In the genomic region with DNA sequence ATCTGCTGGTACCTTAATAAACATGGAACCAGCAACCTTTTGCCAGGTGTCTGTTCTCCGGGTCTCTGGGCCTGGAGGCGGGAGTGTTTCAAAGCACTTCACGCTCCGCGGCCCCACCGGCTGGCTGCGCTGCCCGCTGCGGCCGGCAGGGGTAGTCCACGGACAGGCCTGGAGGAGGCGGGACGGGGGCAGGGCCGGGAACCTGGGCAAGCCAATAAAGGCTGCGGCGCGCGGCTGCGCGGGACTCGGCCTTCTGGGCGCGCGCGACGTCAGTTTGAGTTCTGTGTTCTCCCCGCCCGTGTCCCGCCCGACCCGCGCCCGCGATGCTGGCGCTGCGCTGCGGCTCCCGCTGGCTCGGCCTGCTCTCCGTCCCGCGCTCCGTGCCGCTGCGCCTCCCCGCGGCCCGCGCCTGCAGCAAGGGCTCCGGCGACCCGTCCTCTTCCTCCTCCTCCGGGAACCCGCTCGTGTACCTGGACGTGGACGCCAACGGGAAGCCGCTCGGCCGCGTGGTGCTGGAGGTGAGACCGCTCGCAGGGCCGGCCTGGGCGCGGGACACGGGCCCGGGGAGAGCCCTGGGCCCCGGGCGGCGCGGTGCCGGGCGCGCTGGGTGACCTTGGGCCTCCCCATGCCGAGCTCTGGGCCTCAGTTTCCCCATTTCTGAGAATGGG, we compare ENCODE assay signal across 8 cellular contexts. TPM values are rescaled to one million over a fixed set of nuclear protein-coding genes. Genes with fewer than 3 reads are reported as not detected.
DNase-seq lines count a peak whose midpoint lies in the region; TF ChIP-seq lines count a peak whose summit lies in the region.

Gene PPIF (plus strand): TSS at position 244 of the 668 bp plus-strand sequence. CDS start 80 bp downstream, at position 324.

- peaks cover 10% of the 10 kb centered on the region for H3F3A ChIP-seq in neural progenitor cell (ENCODE audit: low read depth)

- peaks cover 14% of the 10 kb centered on the region for H3K4me1 Mint-ChIP-seq in neural progenitor cell

- H3K4me3 Mint-ChIP-seq in neural progenitor cell = peak within 1 kb of the TSS; percentile 88

- H3K27ac ChIP-seq in neural progenitor cell = no peak within 1 kb of the TSS
- H3K27ac ChIP-seq in stomach smooth muscle (ENCODE audit: low read length) = peak within 1 kb of the TSS; percentile 71

- peak within 1 kb of the TSS; percentile 71 for H2AFZ ChIP-seq in neural progenitor cell (replicated peaks)

- peak; percentile 91 for DNase-seq in GDM1 (lab: John Stamatoyannopoulos, UW)
- peak; percentile 83 for DNase-seq in H4 (ENCODE audit: low spot score)
- peak; percentile 72 for DNase-seq in LNCaP clone FGC (ENCODE audit: low read depth)
- peak; percentile 13 for DNase-seq in SHP77 treated with DMSO at 0.1 percent for 48 hours (lab: John Stamatoyannopoulos, UW)
- peak; percentile 93 for DNase-seq in activated gamma-delta T cell treated with anti-CD3 and anti-CD28 coated beads, Interleukin-2, amount 50 U/mL, for 16 hours (ENCODE audit: low read depth)
- peak; percentile 88 to 97 for DNase-seq in foreskin fibroblast
- DNase-seq in neural progenitor cell (ENCODE audit: low spot score) = peak; percentile 96

- H4K20me1 ChIP-seq in neural progenitor cell (ENCODE audit: low read depth) = peaks cover 15% of the 10 kb centered on the region

- H3K27me3 Mint-ChIP-seq in neural progenitor cell (ENCODE audit: insufficient read depth, low read depth) = peaks cover 2% of the 10 kb centered on the region

- no peak within 1 kb of the TSS for H3K9ac ChIP-seq in neural progenitor cell
- peak within 1 kb of the TSS; percentile 80 to 84 for H3K9ac ChIP-seq in stomach smooth muscle (ENCODE audit: low read length in 2 of 2)

- H3K4me3 ChIP-seq in LNCaP clone FGC (ENCODE audit: low read depth, low read length) (peak within 1 kb of the TSS; percentile 78), foreskin fibroblast (ENCODE audit: low read depth in 1 of 2, low read length in 2 of 2) (peak within 1 kb of the TSS; percentile 82 to 83), neural progenitor cell (peak within 1 kb of the TSS; percentile 59), stomach smooth muscle (ENCODE audit: low read length in 2 of 2) (peak within 1 kb of the TSS; percentile 66 to 84)

- H3K27ac Mint-ChIP-seq in neural progenitor cell = no peak within 1 kb of the TSS

- no peaks in the 10 kb centered on the region for H3K27me3 ChIP-seq in neural progenitor cell
- H3K27me3 ChIP-seq in stomach smooth muscle (ENCODE audit: control insufficient read depth in 1 of 2, insufficient read depth in 2 of 2, low read length in 2 of 2) = no peaks in the 10 kb centered on the region

- H3K4me2 ChIP-seq in neural progenitor cell = peak within 1 kb of the TSS; percentile 81

- H3K9me3 Mint-ChIP-seq in neural progenitor cell = no peaks in the 10 kb centered on the region

- H3K79me2 ChIP-seq in neural progenitor cell (ENCODE audit: low read depth) = no peaks in the 10 kb centered on the region

- peaks cover 10% of the 10 kb centered on the region for H3K36me3 Mint-ChIP-seq in neural progenitor cell

- peak; percentile 91 for TF ChIP-seq CTCF in LNCaP clone FGC (IDR thresholded peaks at IDR 0.05; ENCODE audit: control insufficient read depth, extremely low read depth, insufficient read depth)
- peak; percentile 87 for TF ChIP-seq CTCF in foreskin fibroblast (IDR thresholded peaks at IDR 0.05; ENCODE audit: low read depth, low read length)
- peak; percentile 81 for TF ChIP-seq CTCF in neural progenitor cell (IDR thresholded peaks at IDR 0.05)

- H3K9me3 ChIP-seq in neural progenitor cell (ENCODE audit: low read depth) = no peaks in the 10 kb centered on the region
- no peaks in the 10 kb centered on the region for H3K9me3 ChIP-seq in stomach smooth muscle (ENCODE audit: control insufficient read depth in 2 of 2, low read length in 2 of 2)

- H3K36me3 ChIP-seq in neural progenitor cell (no peaks in the 10 kb centered on the region), stomach smooth muscle (ENCODE audit: control insufficient read depth in 2 of 2, insufficient read depth in 2 of 2, low read length in 2 of 2) (peaks cover 26% of the 10 kb centered on the region in 2 donors)

- H3K4me1 ChIP-seq in neural progenitor cell = peaks cover 15% of the 10 kb centered on the region
- peaks cover 29% of the 10 kb centered on the region for H3K4me1 ChIP-seq in stomach smooth muscle (ENCODE audit: control insufficient read depth, insufficient read depth, low read length)

RNA-seq across cellular contexts. Expression of gene PPIF, which starts in this region (rescaled TPM):
- total RNA-seq in H4 (2014; rRNA removed; shearing (Covaris generic)) = 45.2 and 52.3 TPM in 2 replicates
- 27.1 and 27.8 TPM in 2 replicates for total RNA-seq in neural progenitor cell (ENCODE audit: low replicate concordance)

Comparison
In these comparisons a context has a peak if more than half of its experiments do, and no peak if none do; other contexts are left out.
1. DNase-seq: peak in every context shown above with its lines; median percentile 96 in neural progenitor cell; 93 in activated gamma-delta T cell treated with anti-CD3 and anti-CD28 coated beads, Interleukin-2, amount 50 U/mL, for 16 hours; 92 in foreskin fibroblast; 91 in GDM1; 83 in H4; 72 in LNCaP clone FGC; 13 in SHP77 treated with DMSO at 0.1 percent for 48 hours.